ENCODE assay signal across 8 cellular contexts in genomic region chr22:37018086-37018814, GRCh38. TPM values are rescaled to one million over a fixed set of nuclear protein-coding genes. Genes with fewer than 3 reads are reported as not detected.
A peak's percentile ranks its signal among the peaks of the same experiment; 100 is the strongest.
DNase-seq lines count a peak whose midpoint lies in the region; ATAC-seq and TF ChIP-seq lines count a peak whose summit lies in the region.

No MANE protein-coding gene starts in this region.

- intact Hi-C loops in ascending aorta (cut with DNase I) = loop anchor here (2.0 kb wide), 1 partner anchor 241 kb away; the partner anchor contains the start of gene IFT27

- H3K36me3 Mint-ChIP-seq in stimulated activated effector memory CD8-positive, alpha-beta T cell treated with anti-CD3 and anti-CD28 coated beads, Interleukin-12 subunit alpha, Interleukin-12 subunit beta, amount 100 ng/mL, for 72 hours = no peaks in the 10 kb centered on the region

- H3K4me3 Mint-ChIP-seq in stimulated activated effector memory CD8-positive, alpha-beta T cell treated with anti-CD3 and anti-CD28 coated beads, Interleukin-12 subunit alpha, Interleukin-12 subunit beta, amount 100 ng/mL, for 72 hours = peak overlapping the region; percentile 79

- H3K4me1 ChIP-seq in ascending aorta (peaks cover 11 to 39% of the 10 kb centered on the region in 2 donors), iPS-20b (ENCODE audit: insufficient read depth, low read length) (peaks cover 8% of the 10 kb centered on the region; the same call in 1 of the 2 replicates)

- DNase-seq in HL-60 (ENCODE audit: low read depth in 1 of 2, low spot score in 1 of 2) (peak in 1 of 2 experiments; percentile 31), ascending aorta (ENCODE audit: low spot score in 2 of 2) (no peak), NK-92 (lab: John Stamatoyannopoulos, UW; ENCODE audit: unreplicated experiment) (no peak), OCI-M1 (lab: John Stamatoyannopoulos, UW) (no peak)
- no peak for DNase-seq in stimulated activated effector memory CD8-positive, alpha-beta T cell treated with anti-CD3 and anti-CD28 coated beads, Interleukin-12 subunit alpha, Interleukin-12 subunit beta, amount 100 ng/mL, for 72 hours (ENCODE audit: low spot score in 2 of 2)

- no peaks in the 10 kb centered on the region for H3K9me3 ChIP-seq in ascending aorta
- no peaks in the 10 kb centered on the region for H3K9me3 ChIP-seq in iPS-20b (ENCODE audit: insufficient read depth, low read depth, low read length)

- no peaks in the 10 kb centered on the region for H3K9me3 Mint-ChIP-seq in stimulated activated effector memory CD8-positive, alpha-beta T cell treated with anti-CD3 and anti-CD28 coated beads, Interleukin-12 subunit alpha, Interleukin-12 subunit beta, amount 100 ng/mL, for 72 hours

- no peaks in the 10 kb centered on the region for H3K36me3 ChIP-seq in ascending aorta
- H3K36me3 ChIP-seq in iPS-20b (ENCODE audit: insufficient read depth, low read depth, low read length) = peaks cover 19% of the 10 kb centered on the region

- H3K4me1 Mint-ChIP-seq in stimulated activated effector memory CD8-positive, alpha-beta T cell treated with anti-CD3 and anti-CD28 coated beads, Interleukin-12 subunit alpha, Interleukin-12 subunit beta, amount 100 ng/mL, for 72 hours = peaks cover 9% of the 10 kb centered on the region

- ATAC-seq in stimulated activated effector memory CD8-positive, alpha-beta T cell treated with anti-CD3 and anti-CD28 coated beads, Interleukin-12 subunit alpha, Interleukin-12 subunit beta, amount 100 ng/mL, for 72 hours = no peak
- ATAC-seq in HG03175 (IDR thresholded peaks at IDR 0.05; ENCODE audit: unreplicated experiment) = no peak
- ATAC-seq in GM21619 (IDR thresholded peaks at IDR 0.05; ENCODE audit: unreplicated experiment) = no peak

- H3K4me3 ChIP-seq in HL-60 (replicated peaks; ENCODE audit: insufficient read depth, low read length) = peak overlapping the region; percentile 90
- H3K4me3 ChIP-seq in ascending aorta = peak overlapping the region; percentile 88 to 98
- peak overlapping the region; percentile 80 for H3K4me3 ChIP-seq in iPS-20b (ENCODE audit: low read length)

- H3K27ac Mint-ChIP-seq in stimulated activated effector memory CD8-positive, alpha-beta T cell treated with anti-CD3 and anti-CD28 coated beads, Interleukin-12 subunit alpha, Interleukin-12 subunit beta, amount 100 ng/mL, for 72 hours = peak overlapping the region; percentile 80

- H3K27ac ChIP-seq in HL-60 (replicated peaks) = peak overlapping the region; percentile 76
- peak overlapping the region in 1 of 2 donors; percentile 88 for H3K27ac ChIP-seq in ascending aorta
- H3K27ac ChIP-seq in iPS-20b (ENCODE audit: low read length) = no peak overlapping the region

- TF ChIP-seq CTCF in HL-60 (IDR thresholded peaks at IDR 0.05; ENCODE audit: insufficient read depth, low read length) (no peak), ascending aorta (IDR thresholded peaks at IDR 0.05) (no peak)

- H3K27me3 ChIP-seq in HL-60 (ENCODE audit: insufficient read depth, poor library complexity, severe bottlenecking) (no peaks in the 10 kb centered on the region), ascending aorta (no peaks in the 10 kb centered on the region), iPS-20b (ENCODE audit: insufficient read depth, low read length) (no peaks in the 10 kb centered on the region)

- H3K9ac ChIP-seq in iPS-20b (ENCODE audit: low read depth, low read length) = peak overlapping the region; percentile 84; the same call in 1 of the 2 replicates

RNA-seq across cellular contexts. Expression of gene TST, which starts 1.0 kb away (rescaled TPM):
- 22.7 TPM for total RNA-seq in ascending aorta

RNA-seq across cellular contexts. Expression of gene MPST, which starts 1.3 kb away (rescaled TPM):
- total RNA-seq in ascending aorta = 113 TPM

RNA-seq across cellular contexts. Expression of gene KCTD17, which starts 33.3 kb away (rescaled TPM):
- total RNA-seq in ascending aorta = 34.9 TPM
